16 cellular contexts compared by ENCODE assay signal in the genomic region with DNA sequence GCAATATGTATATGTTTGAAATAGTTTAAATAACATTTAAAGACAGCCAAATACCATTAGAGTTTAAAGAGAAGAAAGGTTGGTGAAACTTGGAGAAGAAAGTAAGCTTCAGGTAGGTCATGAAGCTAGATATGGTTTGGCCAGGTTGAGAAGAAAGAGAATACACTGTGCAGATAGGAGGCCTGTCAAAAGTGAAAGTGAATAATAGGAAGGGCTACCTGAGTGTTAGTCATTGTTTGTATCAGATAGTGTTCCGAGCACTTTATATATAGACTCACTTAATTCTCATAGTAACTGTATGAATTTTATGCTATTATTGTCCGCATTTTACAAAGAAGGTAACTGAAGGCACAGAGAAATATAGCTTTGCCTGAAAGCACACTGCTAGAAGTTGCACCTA. TPM values are rescaled to one million over a fixed set of nuclear protein-coding genes. Genes with fewer than 3 reads are reported as not detected.
DNase-seq lines count a peak whose midpoint lies in the region; ATAC-seq and TF ChIP-seq lines count a peak whose summit lies in the region.
"Had no signal": no experiment of that assay in that cellular context is flagged by ENCODE, and none has a peak within 500 bp of the region (broad histone marks: within the 10 kb centered on the region; RNA-seq: fewer than 3 reads in every experiment).

No MANE protein-coding gene starts in this region.

- no peak overlapping the region for H3K4me3 ChIP-seq in mucosa of descending colon
- H3K4me3 ChIP-seq: HAP-1, K562 had no signal

- no peaks in the 10 kb centered on the region for H3K27me3 Mint-ChIP-seq in activated T-cell treated with anti-CD3 and anti-CD28 coated beads, Interleukin-2, amount 50 U/mL, for 72 hours (ENCODE audit: low read depth)

- H3K4me3 Mint-ChIP-seq in activated T-cell treated with anti-CD3 and anti-CD28 coated beads, Interleukin-2, amount 50 U/mL, for 72 hours = no peak overlapping the region

- no peaks in the 10 kb centered on the region for H3K9me3 Mint-ChIP-seq in activated T-cell treated with anti-CD3 and anti-CD28 coated beads, Interleukin-2, amount 50 U/mL, for 72 hours

- H3K9me3 ChIP-seq in mucosa of descending colon = no peaks in the 10 kb centered on the region
- H3K9me3 ChIP-seq: HAP-1 had no signal

- H3K36me3 ChIP-seq in mucosa of descending colon (ENCODE audit: low read depth) = no peaks in the 10 kb centered on the region

- DNase-seq in activated T-cell treated with anti-CD3 and anti-CD28 coated beads, Interleukin-2, amount 50 U/mL, for 72 hours = no peak
- DNase-seq in activated T-cell treated with anti-CD3 and anti-CD28 coated beads, Interleukin-2, amount 50 U/mL, for 1 hour = no peak
- DNase-seq in mucosa of descending colon (no peak), head of caudate nucleus (no peak)
- DNase-seq in stimulated activated naive CD8-positive, alpha-beta T cell treated with anti-CD3 and anti-CD28 coated beads, Interleukin-15, Interleukin-2, amounts not matched to agents 100 U/mL and 50 U/mL, for 24 hours = no peak
- DNase-seq: DND-41, MV-4-11, NCI-H1417 treated with DMSO at 0.1 percent for 48 hours, NCI-H1930, NCI-H69, SHP77 treated with DMSO at 0.1 percent for 48 hours had no signal

- no peaks in the 10 kb centered on the region for H3K4me1 Mint-ChIP-seq in activated T-cell treated with anti-CD3 and anti-CD28 coated beads, Interleukin-2, amount 50 U/mL, for 72 hours (ENCODE audit: low read depth)

- H3K27ac Mint-ChIP-seq in activated T-cell treated with anti-CD3 and anti-CD28 coated beads, Interleukin-2, amount 50 U/mL, for 72 hours = peak overlapping the region; percentile 11

- peaks cover 0 to 4% of the 10 kb centered on the region in 2 donors for H3K36me3 Mint-ChIP-seq in activated T-cell treated with anti-CD3 and anti-CD28 coated beads, Interleukin-2, amount 50 U/mL, for 72 hours (ENCODE audit: insufficient read depth in 2 of 2)

- intact Hi-C loops in mucosa of descending colon (cut with DNase I, micrococcal nuclease) = no loop called here
- intact Hi-C loops in head of caudate nucleus (cut with DNase I) = no loop called here

- no peak for TF ChIP-seq CTCF in mucosa of descending colon (IDR thresholded peaks at IDR 0.05)

- no peak for ATAC-seq in activated T-cell treated with anti-CD3 and anti-CD28 coated beads, Interleukin-2, amount 50 U/mL, for 72 hours (replicated peaks in 1 of 2)
- peak; percentile 61 for ATAC-seq in GM18861 (IDR thresholded peaks at IDR 0.05; ENCODE audit: unreplicated experiment)
- ATAC-seq in HG03342 (IDR thresholded peaks at IDR 0.05; ENCODE audit: unreplicated experiment) = peak; percentile 58
- peak; percentile 51 for ATAC-seq in mucosa of descending colon
- ATAC-seq in stimulated activated naive CD8-positive, alpha-beta T cell treated with anti-CD3 and anti-CD28 coated beads, Interleukin-15, Interleukin-2, amounts not matched to agents 100 U/mL and 50 U/mL, for 24 hours = no peak
- ATAC-seq in GM18873 (IDR thresholded peaks at IDR 0.05; ENCODE audit: low FRiP score, unreplicated experiment) = no peak

- no peaks in the 10 kb centered on the region for H3K4me1 ChIP-seq in mucosa of descending colon (ENCODE audit: low read depth)
- H3K4me1 ChIP-seq: HAP-1 had no signal

RNA-seq across cellular contexts. Expression of gene USP47, which starts 56.9 kb away (rescaled TPM):
- total RNA-seq in activated T-cell treated with anti-CD3 and anti-CD28 coated beads, Interleukin-2, amount 50 U/mL, for 72 hours = 10 to 100 TPM; 75.8 to 85.6 TPM
- total RNA-seq in mucosa of descending colon = 10 to 100 TPM; 36.1 to 59.3 (median 39.1) TPM

Comparison
In these comparisons a context has a peak if more than half of its experiments do, and no peak if none do; other contexts are left out.
1. ATAC-seq: peak in GM18861 (single experiment), HG03342 (single experiment) and mucosa of descending colon (single experiment); none in activated T-cell treated with anti-CD3 and anti-CD28 coated beads, Interleukin-2, amount 50 U/mL, for 72 hours (0 of 2), stimulated activated naive CD8-positive, alpha-beta T cell treated with anti-CD3 and anti-CD28 coated beads, Interleukin-15, Interleukin-2, amounts not matched to agents 100 U/mL and 50 U/mL, for 24 hours (single experiment) and GM18873 (single experiment).